ENCODE assay signal across 21 cellular contexts in the genomic region with DNA sequence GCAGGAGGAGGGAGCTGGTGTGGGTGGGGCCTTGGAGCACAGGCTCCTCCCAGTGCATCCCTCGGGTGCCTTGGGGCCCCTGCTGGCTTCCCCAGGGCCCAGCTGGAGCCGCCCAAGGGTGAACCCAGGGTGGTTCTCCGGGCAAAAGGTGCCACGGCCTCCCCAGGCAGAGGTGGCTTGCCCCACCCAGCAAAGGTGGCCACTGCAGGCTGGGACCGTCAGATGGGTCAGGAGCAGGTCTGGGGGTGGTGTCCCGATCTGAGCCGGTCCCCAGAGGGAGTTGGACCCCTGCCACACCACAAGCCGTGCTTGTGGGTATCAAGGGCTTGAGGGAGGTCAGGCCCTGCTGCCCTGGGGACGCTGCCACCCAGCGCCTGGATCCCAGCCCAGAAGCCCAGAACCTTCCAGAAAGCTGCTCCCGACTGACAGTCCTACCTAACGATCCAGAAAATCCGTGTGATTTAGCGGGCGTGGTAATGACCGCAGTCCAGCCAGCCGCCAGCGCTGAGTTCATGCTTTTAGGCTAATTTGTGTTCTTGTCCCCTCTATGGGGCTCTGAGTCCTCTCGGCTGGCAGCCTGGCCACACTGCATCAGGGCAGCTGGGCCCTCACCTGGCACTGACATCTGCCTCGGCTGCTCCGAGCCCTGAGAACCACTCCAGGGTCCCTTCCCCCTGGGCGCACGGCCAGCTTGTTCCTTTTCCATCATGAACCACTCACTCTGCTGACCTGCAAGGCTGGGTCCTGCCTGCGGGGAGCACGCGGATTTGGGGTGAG. TPM values are rescaled to one million over a fixed set of nuclear protein-coding genes. Genes with fewer than 3 reads are reported as not detected.
DNase-seq lines count a peak whose midpoint lies in the region; ATAC-seq, FAIRE-seq and TF ChIP-seq lines count a peak whose summit lies in the region.
"Had no signal": no experiment of that assay in that cellular context is flagged by ENCODE, and none has a peak within 500 bp of the region (broad histone marks: within the 10 kb centered on the region; RNA-seq: fewer than 3 reads in every experiment).

No MANE protein-coding gene starts in this region.

- intact Hi-C loops in HepG2 (cut with micrococcal nuclease; ENCODE audit: unreplicated experiment) = loop anchor here (10.0 kb wide), 1 partner anchor 210 kb away; no protein-coding TSS in a partner anchor
- intact Hi-C loops in MCF 10A (cut with micrococcal nuclease) = no loop called here

- peaks cover 17% of the 10 kb centered on the region for H3K27me3 Mint-ChIP-seq in MCF 10A (ENCODE audit: insufficient read depth, unreplicated experiment)

- no peak for FAIRE-seq in HepG2 (lab: Jason Lieb, UNC)
- FAIRE-seq: D721Med had no signal

- 0 out of 22 replicates have a peak, but pooled peaks cover 0 to 5% (median 0%) of the 10 kb centered on the region in 11 experiments for H3K9me3 ChIP-seq in BLaER1 treated with 17β-estradiol and CSF1 and Interleukin-3, amounts not matched to agents 10 nM and 100 nM (replicated peaks in 1 of 11)
- no peaks in the 10 kb centered on the region for H3K9me3 ChIP-seq in RWPE2 (ENCODE audit: severe bottlenecking)
- no peaks in the 10 kb centered on the region for H3K9me3 ChIP-seq in HepG2 (ENCODE audit: low read length)
- H3K9me3 ChIP-seq: ascending aorta had no signal

- no peak for TF ChIP-seq POLR2A in HepG2 (IDR thresholded peaks at IDR 0.05; ENCODE audit: insufficient read depth in 1 of 2, low read depth in 2 of 2, low read length in 2 of 2)

- H3K27me3 ChIP-seq in BLaER1 treated with 17β-estradiol and CSF1 and Interleukin-3, amounts not matched to agents 10 nM and 100 nM = peaks cover 56 to 63% (median 59%) of the 10 kb centered on the region in 11 experiments
- peaks cover 34% of the 10 kb centered on the region for H3K27me3 ChIP-seq in RWPE2 (ENCODE audit: insufficient read depth, poor library complexity, severe bottlenecking)
- peaks cover 0 to 14% of the 10 kb centered on the region in 2 experiments; a peak in 4 of 5 replicates for H3K27me3 ChIP-seq in HepG2 (ENCODE audit: control insufficient read depth in 1 of 2, insufficient read depth in 2 of 2, low read length in 2 of 2)

- peak; percentile 19; the same call in 1 of the 3 replicates for ATAC-seq in RWPE2 (ENCODE audit: low read depth)
- no peak for ATAC-seq in HepG2
- no peak for ATAC-seq in GM21619 (IDR thresholded peaks at IDR 0.05; ENCODE audit: unreplicated experiment)
- no peak for ATAC-seq in HG02642 (IDR thresholded peaks at IDR 0.05; ENCODE audit: poor library complexity, unreplicated experiment)
- ATAC-seq: esophagus mucosa had no signal

- peaks cover 17% of the 10 kb centered on the region for H3K36me3 Mint-ChIP-seq in MCF 10A (ENCODE audit: insufficient read depth, unreplicated experiment)

- peaks cover 0 to 80% (median 60%) of the 10 kb centered on the region in 11 experiments; a peak in 21 of 22 replicates for H4K20me1 ChIP-seq in BLaER1 treated with 17β-estradiol and CSF1 and Interleukin-3, amounts not matched to agents 10 nM and 100 nM
- peaks cover 6% of the 10 kb centered on the region; the same call in 1 of the 2 replicates for H4K20me1 ChIP-seq in HepG2 (ENCODE audit: insufficient read depth, low read length)

- TF ChIP-seq EP300 in HepG2 (IDR thresholded peaks at IDR 0.05; ENCODE audit: low read depth in 2 of 2, low read length in 2 of 2) (no peak), HepG2 (CRISPR knock-in tag; IDR thresholded peaks at IDR 0.05; ENCODE audit: borderline replicate concordance) (no peak)

- TF ChIP-seq RAD21 in HepG2 (CRISPR knock-in tag; IDR thresholded peaks at IDR 0.05) = no peak

- H3K4me3 ChIP-seq in BLaER1 treated with 17β-estradiol and CSF1 and Interleukin-3, amounts not matched to agents 10 nM and 100 nM = no peak overlapping the region
- H3K4me3 ChIP-seq in RWPE2 (ENCODE audit: severe bottlenecking) (no peak overlapping the region), HepG2 (replicated peaks in 1 of 3; ENCODE audit: insufficient read depth in 1 of 3, low read depth in 2 of 3, low read length in 3 of 3) (no peak overlapping the region)
- H3K4me3 ChIP-seq: ascending aorta had no signal

- H3K4me3 Mint-ChIP-seq in MCF 10A (ENCODE audit: unreplicated experiment) = no peak overlapping the region
- H3K4me3 Mint-ChIP-seq: dendritic cell treated with granulocyte-macrophage colony-stimulating factor and Interleukin-4, amounts not matched to agents 40 ng/mL and 50 ng/mL, for 4 days had no signal

- peak; percentile 33 for DNase-seq in LoVo (ENCODE audit: low spot score)
- DNase-seq in RWPE2 (ENCODE audit: low spot score) = no peak
- no peak for DNase-seq in HepG2 (ENCODE audit: low spot score)
- DNase-seq in NCI-H187 treated with DMSO at 0.1 percent for 48 hours (lab: John Stamatoyannopoulos, UW) = no peak
- no peak for DNase-seq in MCF 10A (ENCODE audit: unreplicated experiment)
- DNase-seq: activated CD4-positive, alpha-beta T cell treated with anti-CD3 and anti-CD28 coated beads for 4 hours; activated naive CD4-positive, alpha-beta T cell treated with Interleukin-2 at 50 U/mL for 16 hours; stimulated activated naive CD4-positive, alpha-beta T cell treated with Interleukin-2 at 50 U/mL for 16 hours; T1000 had no signal

- no peak overlapping the region for H3K27ac ChIP-seq in BLaER1 treated with 17β-estradiol and CSF1 and Interleukin-3, amounts not matched to agents 10 nM and 100 nM
- H3K27ac ChIP-seq in RWPE2 (ENCODE audit: poor library complexity, severe bottlenecking) (no peak overlapping the region), HepG2 (ENCODE audit: extremely low read length, insufficient read depth, low read length) (no peak overlapping the region)
- H3K27ac ChIP-seq: ascending aorta, parathyroid adenoma had no signal

- no peak for TF ChIP-seq CTCF in RWPE2 (IDR thresholded peaks at IDR 0.05; ENCODE audit: poor library complexity, severe bottlenecking)
- no peak for TF ChIP-seq CTCF in HepG2 (CRISPR knock-in tag; IDR thresholded peaks at IDR 0.05)
- no peak for TF ChIP-seq CTCF in MCF 10A (IDR thresholded peaks at IDR 0.05; ENCODE audit: unreplicated experiment)

- peak overlapping the region in 9 of 11 experiments; percentile 9 to 68 (median 43); a peak in 14 of 22 replicates for H3K4me2 ChIP-seq in BLaER1 treated with 17β-estradiol and CSF1 and Interleukin-3, amounts not matched to agents 10 nM and 100 nM
- no peak overlapping the region for H3K4me2 ChIP-seq in HepG2 (ENCODE audit: low read depth, low read length)

- H3K9me3 Mint-ChIP-seq in MCF 10A (ENCODE audit: unreplicated experiment) = no peaks in the 10 kb centered on the region
- H3K9me3 Mint-ChIP-seq: dendritic cell treated with granulocyte-macrophage colony-stimulating factor and Interleukin-4, amounts not matched to agents 40 ng/mL and 50 ng/mL, for 4 days had no signal

- peaks cover 6% of the 10 kb centered on the region for H3K4me1 Mint-ChIP-seq in MCF 10A (ENCODE audit: insufficient read depth, unreplicated experiment)

- BruUV-seq in HepG2 (replicated peaks; lab: Mats Ljungman, UMichigan) = TSS peak; percentile 34
- BruUV-seq in MCF 10A (replicated peaks; lab: Mats Ljungman, UMichigan) = no TSS peak

- no peak overlapping the region for H2AFZ ChIP-seq in HepG2 (ENCODE audit: low read length)
- H2AFZ ChIP-seq: parathyroid adenoma had no signal

- in situ Hi-C loops in HepG2 (cut with HindIII; ENCODE audit: extremely low pct_ligation_motif_present, low pct_unique_long_range_greater_than_20kb) = no loop called here

- H3K4me1 ChIP-seq in BLaER1 treated with 17β-estradiol and CSF1 and Interleukin-3, amounts not matched to agents 10 nM and 100 nM = peaks cover 9 to 28% (median 23%) of the 10 kb centered on the region in 10 experiments
- H3K4me1 ChIP-seq in RWPE2 (ENCODE audit: insufficient read depth, poor library complexity, severe bottlenecking) = no peaks in the 10 kb centered on the region
- H3K4me1 ChIP-seq in HepG2 (ENCODE audit: insufficient read depth, low read length) = peaks cover 43% of the 10 kb centered on the region

- H3K9ac ChIP-seq in BLaER1 treated with 17β-estradiol and CSF1 and Interleukin-3, amounts not matched to agents 10 nM and 100 nM = peak overlapping the region in 1 of 11 experiments; percentile 14; a peak in 1 of 22 replicates
- no peak overlapping the region for H3K9ac ChIP-seq in HepG2 (ENCODE audit: insufficient read depth, low read depth, low read length)
- H3K9ac ChIP-seq: parathyroid adenoma had no signal

- POLR2A ChIA-PET in HepG2 (lab: Yijun Ruan, JAX) (no interaction called here), MCF 10A (lab: Yijun Ruan, JAX) (interaction anchor here (1.0 to 3.9 kb wide), 3 partner anchors 9 to 44 kb away, joined by 5 to 32 read pairs (median 5); a partner anchor contains a TSS)

- WGBS in HepG2 (ENCODE audit: low lambda C conversion rate) = 88% methylated on average over 11 of the region's 26 CpGs

- H3K36me3 ChIP-seq in BLaER1 treated with 17β-estradiol and CSF1 and Interleukin-3, amounts not matched to agents 10 nM and 100 nM = peaks cover 23 to 48% (median 40%) of the 10 kb centered on the region in 11 experiments
- peaks cover 26% of the 10 kb centered on the region for H3K36me3 ChIP-seq in RWPE2 (ENCODE audit: low read depth)
- H3K36me3 ChIP-seq in HepG2 (replicated peaks in 1 of 2; ENCODE audit: control insufficient read depth in 1 of 2, insufficient read depth in 2 of 2, low read length in 2 of 2) = peaks cover 5 to 11% of the 10 kb centered on the region in 2 experiments; a peak in 3 of 5 replicates

- H3K79me2 ChIP-seq in HepG2 (ENCODE audit: insufficient read depth, low read length) = no peaks in the 10 kb centered on the region
- H3K79me2 ChIP-seq: parathyroid adenoma had no signal

- no peak overlapping the region for H3K27ac Mint-ChIP-seq in MCF 10A (ENCODE audit: low read depth, unreplicated experiment)
- H3K27ac Mint-ChIP-seq: dendritic cell treated with granulocyte-macrophage colony-stimulating factor and Interleukin-4, amounts not matched to agents 40 ng/mL and 50 ng/mL, for 4 days had no signal

- CTCF ChIA-PET in HepG2 (lab: Yijun Ruan, JAX; ENCODE audit: low intra/inter-chr PET ratio, low total read pairs) (no interaction called here), MCF 10A (lab: Yijun Ruan, JAX) (no interaction called here)

RNA-seq across cellular contexts. Expression of a gene that starts 5.0 kb away (rescaled TPM):
- total RNA-seq in HepG2 (2016; rRNA removed; fragmentation: Illumina TruSeq; extraction: Trizol) = 0.07 TPM in 1 of 2 replicates, not detected in the other
- not detected in 2 replicates for total RNA-seq in HepG2 (2016; cell fraction: cytosol; rRNA removed; fragmentation: Illumina TruSeq; extraction: Trizol; ENCODE audit: low read depth)
- total RNA-seq in HepG2 (2016; cell fraction: insoluble cytoplasmic fraction; rRNA removed; fragmentation: Illumina TruSeq; extraction: Trizol) = 0.17 TPM in 1 of 2 replicates, not detected in the other
- total RNA-seq in HepG2 (2016; cell fraction: membrane; rRNA removed; fragmentation: Illumina TruSeq; extraction: Trizol) = not detected in 2 replicates
- 0.28 TPM in 1 of 2 replicates, not detected in the other for total RNA-seq in HepG2 (2016; cell fraction: nucleus; rRNA removed; fragmentation: Illumina TruSeq; extraction: Trizol)
- polyA plus RNA-seq in HepG2 (2011; rRNA removed) = 0.20 and 0.34 TPM in 2 replicates
- polyA plus RNA-seq in HepG2 (2011; cell fraction: cytosol; rRNA removed) = 0.15 and 0.47 TPM in 2 replicates
- polyA plus RNA-seq in HepG2 (2011; cell fraction: nucleus; rRNA removed) = 2.8 and 7.1 TPM in 2 replicates
- polyA plus RNA-seq in HepG2 (2012) = 0.23 and 0.28 TPM in 2 replicates
- not detected in 2 replicates for polyA plus RNA-seq in HepG2 (2016; cell fraction: cytosol; fragmentation: Illumina TruSeq; extraction: Trizol; ENCODE audit: low read depth)
- polyA plus RNA-seq in HepG2 (2016; cell fraction: insoluble cytoplasmic fraction; fragmentation: Illumina TruSeq; extraction: Trizol; ENCODE audit: low read depth) = not detected in 2 replicates
- not detected in 2 replicates for polyA plus RNA-seq in HepG2 (2016; cell fraction: membrane; fragmentation: Illumina TruSeq; extraction: Trizol; ENCODE audit: low read depth)
- polyA plus RNA-seq in HepG2 (2016; cell fraction: nucleus; fragmentation: Illumina TruSeq; extraction: Trizol; ENCODE audit: insufficient read depth, low read depth) = 0.27 and 0.38 TPM in 2 replicates
- 0.42 TPM in 1 of 2 replicates, not detected in the other for polyA minus RNA-seq in HepG2 (2011; rRNA and poly(A)+ RNA removed; ENCODE audit: low replicate concordance)
- polyA minus RNA-seq in HepG2 (2011; cell fraction: cytosol; rRNA and poly(A)+ RNA removed) = not detected in 2 replicates
- polyA minus RNA-seq in HepG2 (2011; cell fraction: nucleus; rRNA and poly(A)+ RNA removed) = 0.13 and 0.37 TPM in 2 replicates
- total RNA-seq in MCF 10A (2022) = not detected in 2 replicates
- total RNA-seq: ascending aorta, esophagus mucosa, ureter had no signal

RNA-seq across cellular contexts. Expression of a gene that starts 11.1 kb away (rescaled TPM):
- total RNA-seq in HepG2 (2016; rRNA removed; fragmentation: Illumina TruSeq; extraction: Trizol) (47.6 and 49.7 TPM in 2 replicates), MCF 10A (2022) (81.9 and 96.7 TPM in 2 replicates)
- 26.1 and 29.1 TPM in 2 replicates for total RNA-seq in HepG2 (2016; cell fraction: cytosol; rRNA removed; fragmentation: Illumina TruSeq; extraction: Trizol; ENCODE audit: low read depth)
- total RNA-seq in HepG2 (2016; cell fraction: insoluble cytoplasmic fraction; rRNA removed; fragmentation: Illumina TruSeq; extraction: Trizol) = 48.0 and 48.9 TPM in 2 replicates
- 31.0 and 31.9 TPM in 2 replicates for total RNA-seq in HepG2 (2016; cell fraction: membrane; rRNA removed; fragmentation: Illumina TruSeq; extraction: Trizol)
- total RNA-seq in HepG2 (2016; cell fraction: nucleus; rRNA removed; fragmentation: Illumina TruSeq; extraction: Trizol) = 29.6 and 30.6 TPM in 2 replicates
- 36.4 and 44.6 TPM in 2 replicates for polyA plus RNA-seq in HepG2 (2011; rRNA removed)
- polyA plus RNA-seq in HepG2 (2011; cell fraction: cytosol; rRNA removed) = 25.5 and 56.5 TPM in 2 replicates
- polyA plus RNA-seq in HepG2 (2011; cell fraction: nucleus; rRNA removed) = 182 and 212 TPM in 2 replicates
- polyA plus RNA-seq in HepG2 (2012) = 32.8 and 36.1 TPM in 2 replicates
- polyA plus RNA-seq in HepG2 (2016; cell fraction: cytosol; fragmentation: Illumina TruSeq; extraction: Trizol; ENCODE audit: low read depth) = 33.6 and 34.5 TPM in 2 replicates
- polyA plus RNA-seq in HepG2 (2016; cell fraction: insoluble cytoplasmic fraction; fragmentation: Illumina TruSeq; extraction: Trizol; ENCODE audit: low read depth) = 54.6 and 65.2 TPM in 2 replicates
- 27.0 and 27.2 TPM in 2 replicates for polyA plus RNA-seq in HepG2 (2016; cell fraction: membrane; fragmentation: Illumina TruSeq; extraction: Trizol; ENCODE audit: low read depth)
- 69.0 and 72.3 TPM in 2 replicates for polyA plus RNA-seq in HepG2 (2016; cell fraction: nucleus; fragmentation: Illumina TruSeq; extraction: Trizol; ENCODE audit: insufficient read depth, low read depth)
- 59.9 and 104 TPM in 2 replicates for polyA minus RNA-seq in HepG2 (2011; rRNA and poly(A)+ RNA removed; ENCODE audit: low replicate concordance)
- 40.3 and 49.5 TPM in 2 replicates for polyA minus RNA-seq in HepG2 (2011; cell fraction: cytosol; rRNA and poly(A)+ RNA removed)
- 29.6 and 30.8 TPM in 2 replicates for polyA minus RNA-seq in HepG2 (2011; cell fraction: nucleus; rRNA and poly(A)+ RNA removed)

RNA-seq across cellular contexts. Expression of a gene that starts 25.7 kb away (rescaled TPM):
- total RNA-seq in HepG2 (2016; rRNA removed; fragmentation: Illumina TruSeq; extraction: Trizol) = 20.5 and 64.7 TPM in 2 replicates
- 30.1 and 37.5 TPM in 2 replicates for total RNA-seq in HepG2 (2016; cell fraction: cytosol; rRNA removed; fragmentation: Illumina TruSeq; extraction: Trizol; ENCODE audit: low read depth)
- total RNA-seq in HepG2 (2016; cell fraction: insoluble cytoplasmic fraction; rRNA removed; fragmentation: Illumina TruSeq; extraction: Trizol) = 17.1 and 68.9 TPM in 2 replicates
- 50.5 and 59.4 TPM in 2 replicates for total RNA-seq in HepG2 (2016; cell fraction: membrane; rRNA removed; fragmentation: Illumina TruSeq; extraction: Trizol)
- 58.0 and 76.3 TPM in 2 replicates for total RNA-seq in HepG2 (2016; cell fraction: nucleus; rRNA removed; fragmentation: Illumina TruSeq; extraction: Trizol)
- polyA plus RNA-seq in HepG2 (2011; rRNA removed) = 164 and 232 TPM in 2 replicates
- 108 and 161 TPM in 2 replicates for polyA plus RNA-seq in HepG2 (2011; cell fraction: cytosol; rRNA removed)
- polyA plus RNA-seq in HepG2 (2011; cell fraction: nucleus; rRNA removed) = 1,157 and 1,454 TPM in 2 replicates
- 55.1 and 79.6 TPM in 2 replicates for polyA plus RNA-seq in HepG2 (2012)
- polyA plus RNA-seq in HepG2 (2016; cell fraction: cytosol; fragmentation: Illumina TruSeq; extraction: Trizol; ENCODE audit: low read depth) = 28.3 and 31.6 TPM in 2 replicates
- 28.7 and 28.8 TPM in 2 replicates for polyA plus RNA-seq in HepG2 (2016; cell fraction: insoluble cytoplasmic fraction; fragmentation: Illumina TruSeq; extraction: Trizol; ENCODE audit: low read depth)
- polyA plus RNA-seq in HepG2 (2016; cell fraction: membrane; fragmentation: Illumina TruSeq; extraction: Trizol; ENCODE audit: low read depth) = 47.1 and 48.7 TPM in 2 replicates
- 234 and 238 TPM in 2 replicates for polyA plus RNA-seq in HepG2 (2016; cell fraction: nucleus; fragmentation: Illumina TruSeq; extraction: Trizol; ENCODE audit: insufficient read depth, low read depth)
- 129 and 199 TPM in 2 replicates for polyA minus RNA-seq in HepG2 (2011; rRNA and poly(A)+ RNA removed; ENCODE audit: low replicate concordance)
- 47.6 and 51.1 TPM in 2 replicates for polyA minus RNA-seq in HepG2 (2011; cell fraction: cytosol; rRNA and poly(A)+ RNA removed)
- polyA minus RNA-seq in HepG2 (2011; cell fraction: nucleus; rRNA and poly(A)+ RNA removed) = 58.8 and 65.8 TPM in 2 replicates
- 130 and 146 TPM in 2 replicates for total RNA-seq in MCF 10A (2022)

RNA-seq across cellular contexts. Expression of a gene that starts 26.1 kb away (rescaled TPM):
- under 0.01 TPM in 1 of 2 replicates, not detected in the other for total RNA-seq in HepG2 (2016; rRNA removed; fragmentation: Illumina TruSeq; extraction: Trizol)
- total RNA-seq in HepG2 (2016; cell fraction: cytosol; rRNA removed; fragmentation: Illumina TruSeq; extraction: Trizol; ENCODE audit: low read depth) = under 0.01 TPM in 2 replicates
- total RNA-seq in HepG2 (2016; cell fraction: insoluble cytoplasmic fraction; rRNA removed; fragmentation: Illumina TruSeq; extraction: Trizol) = under 0.01 TPM in 1 of 2 replicates, not detected in the other
- under 0.01 TPM in 1 of 2 replicates, not detected in the other for total RNA-seq in HepG2 (2016; cell fraction: membrane; rRNA removed; fragmentation: Illumina TruSeq; extraction: Trizol)
- total RNA-seq in HepG2 (2016; cell fraction: nucleus; rRNA removed; fragmentation: Illumina TruSeq; extraction: Trizol) = not detected in 2 replicates
- not detected in 2 replicates for polyA plus RNA-seq in HepG2 (2011; rRNA removed)
- not detected in 2 replicates for polyA plus RNA-seq in HepG2 (2011; cell fraction: cytosol; rRNA removed)
- polyA plus RNA-seq in HepG2 (2011; cell fraction: nucleus; rRNA removed) = not detected in 2 replicates
- not detected in 2 replicates for polyA plus RNA-seq in HepG2 (2012)
- polyA plus RNA-seq in HepG2 (2016; cell fraction: cytosol; fragmentation: Illumina TruSeq; extraction: Trizol; ENCODE audit: low read depth) = not detected in 2 replicates
- polyA plus RNA-seq in HepG2 (2016; cell fraction: insoluble cytoplasmic fraction; fragmentation: Illumina TruSeq; extraction: Trizol; ENCODE audit: low read depth) = not detected in 2 replicates
- polyA plus RNA-seq in HepG2 (2016; cell fraction: membrane; fragmentation: Illumina TruSeq; extraction: Trizol; ENCODE audit: low read depth) = not detected in 2 replicates
- not detected in 2 replicates for polyA plus RNA-seq in HepG2 (2016; cell fraction: nucleus; fragmentation: Illumina TruSeq; extraction: Trizol; ENCODE audit: insufficient read depth, low read depth)
- under 0.01 TPM in 1 of 2 replicates, not detected in the other for polyA minus RNA-seq in HepG2 (2011; rRNA and poly(A)+ RNA removed; ENCODE audit: low replicate concordance)
- under 0.01 TPM in 1 of 2 replicates, not detected in the other for polyA minus RNA-seq in HepG2 (2011; cell fraction: cytosol; rRNA and poly(A)+ RNA removed)
- polyA minus RNA-seq in HepG2 (2011; cell fraction: nucleus; rRNA and poly(A)+ RNA removed) = not detected in 2 replicates
- total RNA-seq in MCF 10A (2022) = not detected in 2 replicates
- total RNA-seq: ascending aorta, esophagus mucosa, kidney epithelial cell, SK-MEL-5, ureter had no signal
- polyA plus RNA-seq: AG04450 had no signal

RNA-seq across cellular contexts. Expression of a gene that starts 31.2 kb away (rescaled TPM):
- 70.0 and 84.5 TPM in 2 replicates for total RNA-seq in HepG2 (2016; rRNA removed; fragmentation: Illumina TruSeq; extraction: Trizol)
- total RNA-seq in HepG2 (2016; cell fraction: cytosol; rRNA removed; fragmentation: Illumina TruSeq; extraction: Trizol; ENCODE audit: low read depth) = 29.8 and 31.9 TPM in 2 replicates
- 66.1 and 74.6 TPM in 2 replicates for total RNA-seq in HepG2 (2016; cell fraction: insoluble cytoplasmic fraction; rRNA removed; fragmentation: Illumina TruSeq; extraction: Trizol)
- 70.9 and 77.3 TPM in 2 replicates for total RNA-seq in HepG2 (2016; cell fraction: membrane; rRNA removed; fragmentation: Illumina TruSeq; extraction: Trizol)
- 37.1 and 39.3 TPM in 2 replicates for total RNA-seq in HepG2 (2016; cell fraction: nucleus; rRNA removed; fragmentation: Illumina TruSeq; extraction: Trizol)
- 58.1 and 63.6 TPM in 2 replicates for polyA plus RNA-seq in HepG2 (2011; rRNA removed)
- 71.9 and 76.4 TPM in 2 replicates for polyA plus RNA-seq in HepG2 (2011; cell fraction: cytosol; rRNA removed)
- 59.2 and 73.6 TPM in 2 replicates for polyA plus RNA-seq in HepG2 (2011; cell fraction: nucleus; rRNA removed)
- polyA plus RNA-seq in HepG2 (2012) = 37.6 and 46.6 TPM in 2 replicates
- polyA plus RNA-seq in HepG2 (2016; cell fraction: cytosol; fragmentation: Illumina TruSeq; extraction: Trizol; ENCODE audit: low read depth) = 36.8 and 41.0 TPM in 2 replicates
- polyA plus RNA-seq in HepG2 (2016; cell fraction: insoluble cytoplasmic fraction; fragmentation: Illumina TruSeq; extraction: Trizol; ENCODE audit: low read depth) = 82.0 and 114 TPM in 2 replicates
- 75.2 and 79.7 TPM in 2 replicates for polyA plus RNA-seq in HepG2 (2016; cell fraction: membrane; fragmentation: Illumina TruSeq; extraction: Trizol; ENCODE audit: low read depth)
- polyA plus RNA-seq in HepG2 (2016; cell fraction: nucleus; fragmentation: Illumina TruSeq; extraction: Trizol; ENCODE audit: insufficient read depth, low read depth) = 90.2 and 93.1 TPM in 2 replicates
- 84.2 and 138 TPM in 2 replicates for polyA minus RNA-seq in HepG2 (2011; rRNA and poly(A)+ RNA removed; ENCODE audit: low replicate concordance)
- 122 and 138 TPM in 2 replicates for polyA minus RNA-seq in HepG2 (2011; cell fraction: cytosol; rRNA and poly(A)+ RNA removed)
- 21.5 and 28.6 TPM in 2 replicates for polyA minus RNA-seq in HepG2 (2011; cell fraction: nucleus; rRNA and poly(A)+ RNA removed)
- total RNA-seq in MCF 10A (2022) = 112 and 166 TPM in 2 replicates
